In genomic region chr1:2135425-2135824, GRCh38 we compare ENCODE assay signal across 9 cellular contexts. TPM values are rescaled to one million over a fixed set of nuclear protein-coding genes. Genes with fewer than 3 reads are reported as not detected.
DNase-seq lines count a peak whose midpoint lies in the region; ATAC-seq, FAIRE-seq and TF ChIP-seq lines count a peak whose summit lies in the region.
"Had no signal": no experiment of that assay in that cellular context is flagged by ENCODE, and none has a peak within 500 bp of the region (broad histone marks: within the 10 kb centered on the region; RNA-seq: fewer than 3 reads in every experiment).

No MANE protein-coding gene starts in this region.

- peaks cover 27% of the 10 kb centered on the region for H3K4me1 Mint-ChIP-seq in astrocyte (ENCODE audit: low read depth, unreplicated experiment)

- H3K4me3 ChIP-seq in astrocyte (ENCODE audit: insufficient read depth, low read depth, low read length) (no peak overlapping the region), right cardiac atrium (ENCODE audit: low read length) (no peak overlapping the region), skeletal muscle cell (ENCODE audit: low read depth, low read length) (no peak overlapping the region)

- ATAC-seq in right cardiac atrium: peak; percentile 38 to 58
- ATAC-seq in HG03097 (IDR thresholded peaks at IDR 0.05; ENCODE audit: low FRiP score, unreplicated experiment): no peak
- no peak for ATAC-seq in GM21390 (IDR thresholded peaks at IDR 0.05; ENCODE audit: unreplicated experiment)
- no peak for ATAC-seq in GM18517 (IDR thresholded peaks at IDR 0.05; ENCODE audit: unreplicated experiment)

- peak overlapping the region; percentile 87 for H3K27ac Mint-ChIP-seq in astrocyte (ENCODE audit: unreplicated experiment)

- no peak overlapping the region for H3K4me3 Mint-ChIP-seq in astrocyte (ENCODE audit: unreplicated experiment)

- H3K36me3 Mint-ChIP-seq in astrocyte (ENCODE audit: low read depth, unreplicated experiment): peaks cover 11% of the 10 kb centered on the region

- TF ChIP-seq CTCF in astrocyte (IDR thresholded peaks at IDR 0.05; ENCODE audit: insufficient read depth, low read depth, low read length): no peak

- peaks cover 1% of the 10 kb centered on the region for H3K27me3 Mint-ChIP-seq in astrocyte (ENCODE audit: low read depth, unreplicated experiment)

- H3K4me2 ChIP-seq in astrocyte (ENCODE audit: low read length): peak overlapping the region; percentile 60

- H2AFZ ChIP-seq in astrocyte (ENCODE audit: low read depth, low read length): peak overlapping the region; percentile 57

- peak; percentile 100 for DNase-seq in ELF-1 (ENCODE audit: low read depth, low spot score)
- DNase-seq in astrocyte (ENCODE audit: low read depth): peak; percentile 68
- peak; percentile 77 to 94 (median 93) for DNase-seq in right cardiac atrium
- DNase-seq in skeletal muscle cell (ENCODE audit: low read depth): peak; percentile 60
- no peak for DNase-seq in stimulated activated naive CD4-positive, alpha-beta T cell treated with Interleukin-2 at 50 U/mL for 16 hours (lab: John Stamatoyannopoulos, UW)

- H3K4me1 ChIP-seq in astrocyte (ENCODE audit: insufficient read depth, low read length): peaks cover 30% of the 10 kb centered on the region
- peaks cover 3% of the 10 kb centered on the region for H3K4me1 ChIP-seq in right cardiac atrium (ENCODE audit: control insufficient read depth, insufficient read depth, low read length)

- no peaks in the 10 kb centered on the region for H3K79me2 ChIP-seq in astrocyte (ENCODE audit: insufficient read depth, low read length)

- H3K9me3 Mint-ChIP-seq in astrocyte (ENCODE audit: unreplicated experiment): no peaks in the 10 kb centered on the region

- H3K9me3 ChIP-seq in astrocyte (ENCODE audit: insufficient read depth, low read depth, low read length) (no peaks in the 10 kb centered on the region), right cardiac atrium (ENCODE audit: control insufficient read depth, low read length) (no peaks in the 10 kb centered on the region)

- intact Hi-C loops in right cardiac atrium (cut with DNase I): no loop called here

- no peaks in the 10 kb centered on the region for H3K27me3 ChIP-seq in astrocyte (ENCODE audit: insufficient read depth, low read length)
- H3K27me3 ChIP-seq in right cardiac atrium (ENCODE audit: control insufficient read depth, insufficient read depth): no peaks in the 10 kb centered on the region

- no peaks in the 10 kb centered on the region for H4K20me1 ChIP-seq in astrocyte (ENCODE audit: insufficient read depth, low read length)

- peak overlapping the region; percentile 43 for H3K27ac ChIP-seq in astrocyte (ENCODE audit: low read depth, low read length)
- H3K27ac ChIP-seq in right cardiac atrium (ENCODE audit: low read length): peak overlapping the region; percentile 73

- FAIRE-seq in astrocyte (lab: Jason Lieb, UNC): no peak
- FAIRE-seq: GM18507 had no signal

- peak overlapping the region; percentile 73 for H3K9ac ChIP-seq in astrocyte (ENCODE audit: low read length)

- WGBS in right cardiac atrium: 25% methylated on average over 15 of the region's 15 CpGs

- H3K36me3 ChIP-seq in astrocyte (ENCODE audit: insufficient read depth, low read length): no peaks in the 10 kb centered on the region

RNA-seq across cellular contexts. Expression of gene FAAP20, which starts 59.1 kb away (rescaled TPM):
- total RNA-seq in astrocyte (114 and 124 TPM in 2 replicates), right cardiac atrium (10 to 100 TPM; 35.5 to 49.3 (median 37.2) TPM)
- polyA plus RNA-seq in right cardiac atrium: 56.3 TPM

Comparison
In these comparisons a context has a peak if more than half of its experiments do, and no peak if none do; other contexts are left out.
1. ATAC-seq: peak in right cardiac atrium (2 of 2); none in HG03097 (single experiment), GM21390 (single experiment) and GM18517 (single experiment).